In the genomic region with DNA sequence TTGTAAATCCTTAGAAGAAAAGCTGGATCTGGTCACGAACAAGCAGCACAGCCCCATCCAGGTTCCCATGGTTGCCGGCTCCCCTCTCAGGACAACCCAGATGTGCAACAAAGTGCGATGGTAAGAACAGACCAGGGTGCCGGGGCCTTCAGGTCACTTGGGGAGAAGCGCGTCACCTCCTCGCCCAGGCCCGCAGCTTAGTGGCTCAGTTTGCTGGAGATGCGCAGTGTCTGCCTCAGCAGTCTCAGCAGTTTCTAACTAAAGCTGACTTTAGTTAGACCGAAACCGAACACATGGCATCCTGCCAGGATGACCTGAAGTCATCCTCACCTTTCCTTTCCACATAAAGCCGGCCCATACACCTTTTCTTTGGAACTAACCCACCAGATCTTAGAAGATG, we compare ENCODE assay signal across 8 cellular contexts.
DNase-seq lines count a peak whose midpoint lies in the region; ATAC-seq and TF ChIP-seq lines count a peak whose summit lies in the region.
"Not testable (repeated sequence)": the region's sequence is repeated elsewhere in the genome, so short reads cannot be mapped to it uniquely, and the experiment has no call there.

No MANE protein-coding gene starts in this region.

- POLR2A ChIA-PET in BJ (lab: Charles Lee): not testable (repeated sequence)

- not testable (repeated sequence) for H3K27me3 Mint-ChIP-seq in activated CD4-positive, alpha-beta T cell treated with anti-CD3 and anti-CD28 coated beads, Interleukin-2, amount 10 ng/mL, durations not matched to agents 24 days and 14 days; activated T-helper 2 cell treated with anti-CD3 and anti-CD28 coated beads, Interferon-gamma antibody, Interleukin-2, Interleukin-4, amounts not matched to agents 10 μg/mL and 5 μg/mL and 100 μg/mL, durations not matched to agents 14 hours and 24 hours and 36 hours (ENCODE audit: low read depth); natural killer cell (ENCODE audit: low read depth in 2 of 2)
- peaks cover 24% of the 10 kb centered on the region for H3K27me3 Mint-ChIP-seq in dendritic cell treated with granulocyte-macrophage colony-stimulating factor and Interleukin-4, amounts not matched to agents 40 ng/mL and 50 ng/mL, for 4 days
- H3K27me3 Mint-ChIP-seq in immature natural killer cell (ENCODE audit: low read depth in 3 of 3): peaks cover 26 to 42% (median 40%) of the 10 kb centered on the region in 3 donors

- peaks cover 18% of the 10 kb centered on the region for H3K36me3 Mint-ChIP-seq in activated CD4-positive, alpha-beta T cell treated with anti-CD3 and anti-CD28 coated beads, Interleukin-2, amount 10 ng/mL, durations not matched to agents 24 days and 14 days (ENCODE audit: low read depth)
- H3K36me3 Mint-ChIP-seq in activated T-helper 2 cell treated with anti-CD3 and anti-CD28 coated beads, Interferon-gamma antibody, Interleukin-2, Interleukin-4, amounts not matched to agents 10 μg/mL and 5 μg/mL and 100 μg/mL, durations not matched to agents 14 hours and 24 hours and 36 hours (ENCODE audit: low read depth): peaks cover 61% of the 10 kb centered on the region
- peaks cover 43% of the 10 kb centered on the region for H3K36me3 Mint-ChIP-seq in dendritic cell treated with granulocyte-macrophage colony-stimulating factor and Interleukin-4, amounts not matched to agents 40 ng/mL and 50 ng/mL, for 4 days (ENCODE audit: low read depth)
- peaks cover 25 to 45% (median 31%) of the 10 kb centered on the region in 3 donors for H3K36me3 Mint-ChIP-seq in immature natural killer cell
- not testable (repeated sequence) for H3K36me3 Mint-ChIP-seq in natural killer cell
- H3K36me3 Mint-ChIP-seq in stimulated activated effector memory CD8-positive, alpha-beta T cell treated with anti-CD3 and anti-CD28 coated beads, Interleukin-12 subunit alpha, Interleukin-12 subunit beta, amount 100 ng/mL, for 72 hours: peaks cover 99% of the 10 kb centered on the region

- H3K4me1 Mint-ChIP-seq in activated CD4-positive, alpha-beta T cell treated with anti-CD3 and anti-CD28 coated beads, Interleukin-2, amount 10 ng/mL, durations not matched to agents 24 days and 14 days: peaks cover 24% of the 10 kb centered on the region
- peaks cover 53% of the 10 kb centered on the region for H3K4me1 Mint-ChIP-seq in activated T-helper 2 cell treated with anti-CD3 and anti-CD28 coated beads, Interferon-gamma antibody, Interleukin-2, Interleukin-4, amounts not matched to agents 10 μg/mL and 5 μg/mL and 100 μg/mL, durations not matched to agents 14 hours and 24 hours and 36 hours (ENCODE audit: low read depth)
- peaks cover 49% of the 10 kb centered on the region for H3K4me1 Mint-ChIP-seq in dendritic cell treated with granulocyte-macrophage colony-stimulating factor and Interleukin-4, amounts not matched to agents 40 ng/mL and 50 ng/mL, for 4 days (ENCODE audit: low read depth)
- peaks cover 83 to 95% of the 10 kb centered on the region in 2 donors for H3K4me1 Mint-ChIP-seq in immature natural killer cell
- H3K4me1 Mint-ChIP-seq in natural killer cell: peaks cover 67 to 71% of the 10 kb centered on the region in 2 donors
- peaks cover 63% of the 10 kb centered on the region for H3K4me1 Mint-ChIP-seq in stimulated activated effector memory CD8-positive, alpha-beta T cell treated with anti-CD3 and anti-CD28 coated beads, Interleukin-12 subunit alpha, Interleukin-12 subunit beta, amount 100 ng/mL, for 72 hours

- not testable (repeated sequence) for H3K4me3 ChIP-seq in BJ (ENCODE audit: low read depth, low read length)

- ATAC-seq in HG02759 (IDR thresholded peaks at IDR 0.05; ENCODE audit: unreplicated experiment): peak; percentile 6
- not testable (repeated sequence) for ATAC-seq in natural killer cell; stimulated activated effector memory CD8-positive, alpha-beta T cell treated with anti-CD3 and anti-CD28 coated beads, Interleukin-12 subunit alpha, Interleukin-12 subunit beta, amount 100 ng/mL, for 72 hours

- intact Hi-C loops in activated CD4-positive, alpha-beta T cell treated with anti-CD3 and anti-CD28 coated beads, Interleukin-2, amount 10 ng/mL, durations not matched to agents 24 days and 14 days (cut with micrococcal nuclease); activated T-helper 2 cell treated with anti-CD3 and anti-CD28 coated beads, Interferon-gamma antibody, Interleukin-2, Interleukin-4, amounts not matched to agents 10 μg/mL and 5 μg/mL and 100 μg/mL, durations not matched to agents 14 hours and 24 hours and 36 hours (cut with micrococcal nuclease): not testable (repeated sequence)
- intact Hi-C loops in dendritic cell treated with granulocyte-macrophage colony-stimulating factor and Interleukin-4, amounts not matched to agents 40 ng/mL and 50 ng/mL, for 4 days (cut with micrococcal nuclease): loop anchor here (10.0 kb wide), 1 partner anchor 59 kb away; no protein-coding TSS in a partner anchor
- intact Hi-C loops in natural killer cell (cut with micrococcal nuclease): loop anchor here (10.0 kb wide), 1 partner anchor 509 kb away; no protein-coding TSS in a partner anchor

- H3K4me3 Mint-ChIP-seq in activated CD4-positive, alpha-beta T cell treated with anti-CD3 and anti-CD28 coated beads, Interleukin-2, amount 10 ng/mL, durations not matched to agents 24 days and 14 days; activated T-helper 2 cell treated with anti-CD3 and anti-CD28 coated beads, Interferon-gamma antibody, Interleukin-2, Interleukin-4, amounts not matched to agents 10 μg/mL and 5 μg/mL and 100 μg/mL, durations not matched to agents 14 hours and 24 hours and 36 hours (ENCODE audit: low read depth): not testable (repeated sequence)
- peak overlapping the region; percentile 2 for H3K4me3 Mint-ChIP-seq in dendritic cell treated with granulocyte-macrophage colony-stimulating factor and Interleukin-4, amounts not matched to agents 40 ng/mL and 50 ng/mL, for 4 days
- peak overlapping the region; percentile 47 to 75 (median 60) for H3K4me3 Mint-ChIP-seq in immature natural killer cell
- H3K4me3 Mint-ChIP-seq in natural killer cell: peak overlapping the region; percentile 87
- peak overlapping the region; percentile 56 for H3K4me3 Mint-ChIP-seq in stimulated activated effector memory CD8-positive, alpha-beta T cell treated with anti-CD3 and anti-CD28 coated beads, Interleukin-12 subunit alpha, Interleukin-12 subunit beta, amount 100 ng/mL, for 72 hours

- TF ChIP-seq CTCF in BJ (IDR thresholded peaks at IDR 0.05; ENCODE audit: insufficient read depth, low read depth, low read length); natural killer cell (IDR thresholded peaks at IDR 0.05): not testable (repeated sequence)

- peak; percentile 43 for DNase-seq in BJ (ENCODE audit: low read depth)
- not testable (repeated sequence) for DNase-seq in activated CD4-positive, alpha-beta T cell treated with anti-CD3 and anti-CD28 coated beads, Interleukin-2, amount 10 ng/mL, durations not matched to agents 24 days and 14 days; activated T-helper 2 cell treated with anti-CD3 and anti-CD28 coated beads, Interferon-gamma antibody, Interleukin-2, Interleukin-4, amounts not matched to agents 10 μg/mL and 5 μg/mL and 100 μg/mL, durations not matched to agents 14 hours and 24 hours and 36 hours (ENCODE audit: low spot score); immature natural killer cell; natural killer cell; stimulated activated effector memory CD8-positive, alpha-beta T cell treated with anti-CD3 and anti-CD28 coated beads, Interleukin-12 subunit alpha, Interleukin-12 subunit beta, amount 100 ng/mL, for 72 hours (ENCODE audit: low spot score in 2 of 2)

- CTCF ChIA-PET in BJ (lab: Yijun Ruan, JAX): interaction anchor here (0.6 to 1.9 kb wide), 5 partner anchors 140 to 1271 kb away, joined by 3 to 4 read pairs (median 4); partner anchors contain the start of gene SPNS1

- not testable (repeated sequence) for H3K27me3 ChIP-seq in BJ (ENCODE audit: control insufficient read depth, insufficient read depth, low read length)

- not testable (repeated sequence) for H3K36me3 ChIP-seq in BJ (ENCODE audit: control insufficient read depth, insufficient read depth, low read length)

- H3K27ac Mint-ChIP-seq in activated CD4-positive, alpha-beta T cell treated with anti-CD3 and anti-CD28 coated beads, Interleukin-2, amount 10 ng/mL, durations not matched to agents 24 days and 14 days: peak overlapping the region; percentile 69
- peak overlapping the region; percentile 61 for H3K27ac Mint-ChIP-seq in activated T-helper 2 cell treated with anti-CD3 and anti-CD28 coated beads, Interferon-gamma antibody, Interleukin-2, Interleukin-4, amounts not matched to agents 10 μg/mL and 5 μg/mL and 100 μg/mL, durations not matched to agents 14 hours and 24 hours and 36 hours
- peak overlapping the region; percentile 76 for H3K27ac Mint-ChIP-seq in dendritic cell treated with granulocyte-macrophage colony-stimulating factor and Interleukin-4, amounts not matched to agents 40 ng/mL and 50 ng/mL, for 4 days
- peak overlapping the region; percentile 97 to 100 (median 100) for H3K27ac Mint-ChIP-seq in immature natural killer cell
- H3K27ac Mint-ChIP-seq in natural killer cell: peak overlapping the region; percentile 98
- peak overlapping the region; percentile 88 for H3K27ac Mint-ChIP-seq in stimulated activated effector memory CD8-positive, alpha-beta T cell treated with anti-CD3 and anti-CD28 coated beads, Interleukin-12 subunit alpha, Interleukin-12 subunit beta, amount 100 ng/mL, for 72 hours

- H3K9me3 Mint-ChIP-seq in activated CD4-positive, alpha-beta T cell treated with anti-CD3 and anti-CD28 coated beads, Interleukin-2, amount 10 ng/mL, durations not matched to agents 24 days and 14 days; activated T-helper 2 cell treated with anti-CD3 and anti-CD28 coated beads, Interferon-gamma antibody, Interleukin-2, Interleukin-4, amounts not matched to agents 10 μg/mL and 5 μg/mL and 100 μg/mL, durations not matched to agents 14 hours and 24 hours and 36 hours; dendritic cell treated with granulocyte-macrophage colony-stimulating factor and Interleukin-4, amounts not matched to agents 40 ng/mL and 50 ng/mL, for 4 days; immature natural killer cell; natural killer cell; stimulated activated effector memory CD8-positive, alpha-beta T cell treated with anti-CD3 and anti-CD28 coated beads, Interleukin-12 subunit alpha, Interleukin-12 subunit beta, amount 100 ng/mL, for 72 hours: not testable (repeated sequence)
